ENCODE assay signal across 8 cellular contexts in the genomic region with DNA sequence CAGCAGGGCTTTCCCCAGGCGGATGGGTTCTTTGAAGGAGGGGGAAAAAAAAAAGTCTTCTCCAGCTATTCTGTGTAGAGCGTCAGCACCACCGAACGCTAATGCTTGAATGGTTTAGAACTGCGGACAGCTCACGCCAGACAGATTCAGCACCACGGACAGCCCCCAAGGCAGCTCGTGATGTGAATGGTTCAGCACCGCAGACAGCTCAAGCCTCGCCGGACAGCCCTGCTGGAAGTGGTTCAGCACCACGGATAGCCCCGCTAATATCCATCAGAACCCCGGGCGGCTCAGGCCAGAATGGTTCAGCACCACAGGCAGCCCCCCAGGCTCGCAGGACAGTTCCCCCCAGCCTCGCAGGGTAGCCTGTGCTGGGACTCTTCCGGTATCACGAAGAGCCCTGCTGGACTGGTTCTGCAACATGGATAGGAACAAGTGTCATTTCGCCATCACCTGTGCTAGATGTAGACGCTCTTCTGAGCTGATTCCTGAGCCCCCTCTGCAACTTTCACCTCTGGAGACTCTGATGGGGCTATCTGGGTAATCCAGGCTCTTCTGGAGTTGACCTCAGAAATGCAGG. TPM values are rescaled to one million over a fixed set of nuclear protein-coding genes. Genes with fewer than 3 reads are reported as not detected.
DNase-seq lines count a peak whose midpoint lies in the region; ATAC-seq and TF ChIP-seq lines count a peak whose summit lies in the region.

No MANE protein-coding gene starts in this region.

- no peak overlapping the region for H4K91ac ChIP-seq in trophoblast cell (ENCODE audit: low read depth, low read length)

- H3K4me3 ChIP-seq in BE2C (ENCODE audit: low read depth, low read length) = no peak overlapping the region
- no peak overlapping the region for H3K4me3 ChIP-seq in Jurkat, Clone E6-1 (ENCODE audit: low read length)
- H3K4me3 ChIP-seq in trophoblast cell (ENCODE audit: low read depth, low read length) = no peak overlapping the region

- H3K27me3 ChIP-seq in BE2C (no peaks in the 10 kb centered on the region; the same call in 1 of the 2 replicates), trophoblast cell (ENCODE audit: insufficient read depth, low read length) (no peaks in the 10 kb centered on the region)

- no peak overlapping the region for H3K27ac ChIP-seq in trophoblast cell (ENCODE audit: low read depth, low read length)

- no peaks in the 10 kb centered on the region for H3K4me1 ChIP-seq in BE2C
- H3K4me1 ChIP-seq in trophoblast cell (ENCODE audit: control insufficient read depth in 1 of 2, insufficient read depth in 2 of 2, low read length in 2 of 2) = no peaks in the 10 kb centered on the region

- H3K4me3 Mint-ChIP-seq in chondrocyte (ENCODE audit: unreplicated experiment) = no peak overlapping the region

- no peaks in the 10 kb centered on the region for H3K79me2 ChIP-seq in trophoblast cell (ENCODE audit: control insufficient read depth, insufficient read depth, low read length, poor library complexity)

- no peak overlapping the region for H3K4ac ChIP-seq in trophoblast cell (ENCODE audit: low read depth, low read length)

- H4K12ac ChIP-seq in trophoblast cell (ENCODE audit: low read depth, low read length) = no peak overlapping the region

- H3K4me1 Mint-ChIP-seq in chondrocyte (ENCODE audit: low read depth) = no peaks in the 10 kb centered on the region

- H3K36me3 ChIP-seq in BE2C (no peaks in the 10 kb centered on the region), trophoblast cell (ENCODE audit: control insufficient read depth in 1 of 2, insufficient read depth in 2 of 2, low read length in 2 of 2) (no peaks in the 10 kb centered on the region)

- intact Hi-C loops in Right ventricle myocardium superior (cut with DNase I) = no loop called here

- no peak overlapping the region for H3K27ac Mint-ChIP-seq in chondrocyte (ENCODE audit: unreplicated experiment)

- no peak overlapping the region for H3K23ac ChIP-seq in trophoblast cell (ENCODE audit: low read length)

- H2AFZ ChIP-seq in trophoblast cell (ENCODE audit: insufficient read depth, low read length, poor library complexity) = no peak overlapping the region

- H2AK5ac ChIP-seq in trophoblast cell (ENCODE audit: low read length) = no peak overlapping the region

- DNase-seq in BE2C = peak; percentile 24
- peak; percentile 70 for DNase-seq in Jurkat, Clone E6-1 (ENCODE audit: low read depth, low spot score)
- DNase-seq in activated CD8-positive, alpha-beta memory T cell treated with anti-CD3 and anti-CD28 coated beads for 48 hours (ENCODE audit: low read depth in 2 of 3, low spot score in 2 of 3) = peak in 2 of 3 experiments; percentile 4 to 9
- peak; percentile 79 for DNase-seq in Right ventricle myocardium superior
- peak; percentile 88 to 95 for DNase-seq in trophoblast cell
- no peak for DNase-seq in NCI-H2107 treated with DMSO at 0.1 percent for 48 hours (lab: John Stamatoyannopoulos, UW; ENCODE audit: unreplicated experiment)
- DNase-seq in chondrocyte (ENCODE audit: low spot score) = no peak
- DNase-seq in NCI-H524 treated with DMSO at 0.1 percent for 48 hours (lab: John Stamatoyannopoulos, UW) = no peak

- H3K14ac ChIP-seq in trophoblast cell (ENCODE audit: low read length) = no peak overlapping the region

- H2BK12ac ChIP-seq in trophoblast cell (ENCODE audit: low read length) = no peak overlapping the region

- H2BK5ac ChIP-seq in trophoblast cell (ENCODE audit: low read depth, low read length, poor library complexity) = no peak overlapping the region

- no peak overlapping the region for H2BK120ac ChIP-seq in trophoblast cell (ENCODE audit: insufficient read depth, low read length, poor library complexity)

- H3K4me2 ChIP-seq in trophoblast cell (ENCODE audit: low read length) = no peak overlapping the region

- H3K9ac ChIP-seq in trophoblast cell (ENCODE audit: low read length) = no peak overlapping the region

- H3K9me3 Mint-ChIP-seq in chondrocyte (ENCODE audit: low read depth) = peaks cover 45% of the 10 kb centered on the region

- no peaks in the 10 kb centered on the region for H3K36me3 Mint-ChIP-seq in chondrocyte (ENCODE audit: low read depth)

- H3K27me3 Mint-ChIP-seq in chondrocyte (ENCODE audit: low read depth) = no peaks in the 10 kb centered on the region

- WGBS in trophoblast cell (ENCODE audit: extremely low coverage, insufficient coverage, insufficient read length) = no CpG with 5 or more reads among the region's 21 CpGs

- TF ChIP-seq CTCF in BE2C (IDR thresholded peaks at IDR 0.05; ENCODE audit: low read depth, low read length) (no peak), chondrocyte (IDR thresholded peaks at IDR 0.05) (no peak)

- H3K79me1 ChIP-seq in trophoblast cell (ENCODE audit: low read length) = no peaks in the 10 kb centered on the region

- no peak overlapping the region for H3K18ac ChIP-seq in trophoblast cell (ENCODE audit: low read length)

- no peak overlapping the region for H4K8ac ChIP-seq in trophoblast cell (ENCODE audit: low read depth, low read length)

- H3K9me3 ChIP-seq in BE2C (peaks cover 2% of the 10 kb centered on the region; the same call in 1 of the 2 replicates), trophoblast cell (ENCODE audit: insufficient read depth, low read depth, low read length) (peaks cover 11% of the 10 kb centered on the region)

- ATAC-seq in Right ventricle myocardium superior (ENCODE audit: poor library complexity) = peak; percentile 88

RNA-seq across cellular contexts. Expression of a gene that starts 4.9 kb away (rescaled TPM):
- polyA plus RNA-seq in BE2C (2012; ENCODE audit: insufficient read depth, insufficient read length, low read depth) = 0.42 TPM
- not detected for polyA plus RNA-seq in Jurkat, Clone E6-1 (2012; ENCODE audit: insufficient read depth, insufficient read length)
- total RNA-seq in Right ventricle myocardium superior = not detected
- polyA plus RNA-seq in trophoblast cell (2013) = 0.07 and 0.18 TPM in 2 replicates
- total RNA-seq in chondrocyte = 0.20 to 1.1 TPM (median 0.67 TPM) in 3 replicates

RNA-seq across cellular contexts. Expression of a gene that starts 33.5 kb away (rescaled TPM):
- polyA plus RNA-seq in BE2C (2012; ENCODE audit: insufficient read depth, insufficient read length, low read depth) = not detected
- polyA plus RNA-seq in Jurkat, Clone E6-1 (2012; ENCODE audit: insufficient read depth, insufficient read length) = not detected
- total RNA-seq in Right ventricle myocardium superior (5.6 TPM), chondrocyte (not detected in 3 replicates)
- 0.51 and 0.77 TPM in 2 replicates for polyA plus RNA-seq in trophoblast cell (2013)

RNA-seq across cellular contexts. Expression of a gene that starts 43.0 kb away (rescaled TPM):
- polyA plus RNA-seq in BE2C (2012; ENCODE audit: insufficient read depth, insufficient read length, low read depth) = 9.0 TPM
- 6.1 TPM for polyA plus RNA-seq in Jurkat, Clone E6-1 (2012; ENCODE audit: insufficient read depth, insufficient read length)
- total RNA-seq in Right ventricle myocardium superior = 6.6 TPM
- 5.9 and 6.4 TPM in 2 replicates for polyA plus RNA-seq in trophoblast cell (2013)
- total RNA-seq in chondrocyte = 9.4 to 10.6 TPM (median 10.0 TPM) in 3 replicates

Comparison
In these comparisons a context has a peak if more than half of its experiments do, and no peak if none do; other contexts are left out.
1. DNase-seq: peak in BE2C (single experiment), Jurkat, Clone E6-1 (single experiment), activated CD8-positive, alpha-beta memory T cell treated with anti-CD3 and anti-CD28 coated beads for 48 hours (2 of 3), Right ventricle myocardium superior (single experiment) and trophoblast cell (2 of 2); none in NCI-H2107 treated with DMSO at 0.1 percent for 48 hours (single experiment), chondrocyte (single experiment) and NCI-H524 treated with DMSO at 0.1 percent for 48 hours (single experiment).